In genomic region chr4:147137280-147137679, GRCh38 we compare ENCODE assay signal across 1 cellular context.
TF ChIP-seq lines count a peak whose summit lies in the region.

No MANE protein-coding gene starts in this region.

TF ChIP-seq in H1, 55 proteins besides CTCF, POLR2A, EP300 and RAD21 (continued from another document):
- no peak for TF ChIP-seq SAP30 (IDR thresholded peaks at IDR 0.05; ENCODE audit: insufficient read depth, insufficient replicate concordance, low read length)
- TF ChIP-seq RFX5 (IDR thresholded peaks at IDR 0.05; ENCODE audit: borderline replicate concordance, low read depth, low read length): no peak
